ENCODE assay signal across 22 cellular contexts in genomic region chr15:100769975-100770340, GRCh38.
"Had no signal": no experiment of that assay in that cellular context is flagged by ENCODE, and none has a peak within 500 bp of the region (broad histone marks: within the 10 kb centered on the region; RNA-seq: fewer than 3 reads in every experiment).

No MANE protein-coding gene starts in this region.

- H2AFZ ChIP-seq: parathyroid adenoma had no signal

- H3K9ac ChIP-seq: parathyroid adenoma had no signal

- H3K27ac Mint-ChIP-seq: activated naive CD8-positive, alpha-beta T cell treated with anti-CD3 and anti-CD28 coated beads, Interleukin-2, amount 10 ng/mL, durations not matched to agents 7 days and 5 days; natural killer cell had no signal

- H3K27me3 Mint-ChIP-seq: activated naive CD8-positive, alpha-beta T cell treated with anti-CD3 and anti-CD28 coated beads, Interleukin-2, amount 10 ng/mL, durations not matched to agents 7 days and 5 days had no signal

- H3K9me3 ChIP-seq: lower lobe of right lung, neutrophil, thyroid gland, upper lobe of right lung had no signal

- H3K27me3 ChIP-seq: thyroid gland, upper lobe of right lung had no signal

- ATAC-seq: activated T-cell treated with anti-CD3 and anti-CD28 coated beads, Interleukin-2, amount 50 U/mL, for 4 hours; lower lobe of right lung; natural killer cell; upper lobe of right lung had no signal

- DNase-seq: activated CD4-positive, alpha-beta T cell treated with anti-CD3 and anti-CD28 coated beads for 4 hours; activated CD4-positive, alpha-beta T cell treated with anti-CD3 and anti-CD28 coated beads, Interleukin-2, amount 50 U/mL, for 48 hours; activated CD4-positive, CD25-positive, alpha-beta regulatory T cell; activated CD8-positive, alpha-beta memory T cell treated with anti-CD3 and anti-CD28 coated beads, Interleukin-2, amount 50 U/mL, for 48 hours; activated naive CD4-positive, alpha-beta T cell treated with Interleukin-2 at 50 U/mL for 16 hours; activated naive CD8-positive, alpha-beta T cell treated with anti-CD3 and anti-CD28 coated beads, Interleukin-2, amount 10 ng/mL, durations not matched to agents 7 days and 5 days; activated T-cell treated with anti-CD3 and anti-CD28 coated beads, Interleukin-2, amount 50 U/mL, for 4 hours; amniotic stem cell; kidney; lower lobe of right lung; natural killer cell; retina; stimulated activated CD4-positive, alpha-beta T cell treated with anti-CD3 and anti-CD28 coated beads, Interleukin-4, amount 100 ng/mL, for 24 hours; stimulated activated naive CD4-positive, alpha-beta T cell treated with Interleukin-2 at 50 U/mL for 16 hours; substantia nigra; T1000; thyroid gland had no signal

- H3K36me3 Mint-ChIP-seq: activated naive CD8-positive, alpha-beta T cell treated with anti-CD3 and anti-CD28 coated beads, Interleukin-2, amount 10 ng/mL, durations not matched to agents 7 days and 5 days; natural killer cell had no signal

- H3K27ac ChIP-seq: coronary artery, epithelial cell of prostate, lower lobe of right lung, neutrophil, parathyroid adenoma, thyroid gland, upper lobe of right lung had no signal

- H3K79me2 ChIP-seq: parathyroid adenoma had no signal

- H3K36me3 ChIP-seq: lower lobe of right lung, neutrophil, thyroid gland, upper lobe of right lung had no signal

- H3K9me3 Mint-ChIP-seq: activated naive CD8-positive, alpha-beta T cell treated with anti-CD3 and anti-CD28 coated beads, Interleukin-2, amount 10 ng/mL, durations not matched to agents 7 days and 5 days; activated T-cell treated with anti-CD3 and anti-CD28 coated beads, Interleukin-2, amount 50 U/mL, for 4 hours; natural killer cell had no signal

- H3K4me3 ChIP-seq: coronary artery, lower lobe of right lung, thyroid gland, upper lobe of right lung had no signal

- H3K4me1 ChIP-seq: lower lobe of right lung, parathyroid adenoma, thyroid gland had no signal

- H3K4me3 Mint-ChIP-seq: activated naive CD8-positive, alpha-beta T cell treated with anti-CD3 and anti-CD28 coated beads, Interleukin-2, amount 10 ng/mL, durations not matched to agents 7 days and 5 days; activated T-cell treated with anti-CD3 and anti-CD28 coated beads, Interleukin-2, amount 50 U/mL, for 4 hours; natural killer cell had no signal

- H3K4me1 Mint-ChIP-seq: activated naive CD8-positive, alpha-beta T cell treated with anti-CD3 and anti-CD28 coated beads, Interleukin-2, amount 10 ng/mL, durations not matched to agents 7 days and 5 days; natural killer cell had no signal
